Comparison of ENCODE assay signal across 1 cellular context in the genomic region with DNA sequence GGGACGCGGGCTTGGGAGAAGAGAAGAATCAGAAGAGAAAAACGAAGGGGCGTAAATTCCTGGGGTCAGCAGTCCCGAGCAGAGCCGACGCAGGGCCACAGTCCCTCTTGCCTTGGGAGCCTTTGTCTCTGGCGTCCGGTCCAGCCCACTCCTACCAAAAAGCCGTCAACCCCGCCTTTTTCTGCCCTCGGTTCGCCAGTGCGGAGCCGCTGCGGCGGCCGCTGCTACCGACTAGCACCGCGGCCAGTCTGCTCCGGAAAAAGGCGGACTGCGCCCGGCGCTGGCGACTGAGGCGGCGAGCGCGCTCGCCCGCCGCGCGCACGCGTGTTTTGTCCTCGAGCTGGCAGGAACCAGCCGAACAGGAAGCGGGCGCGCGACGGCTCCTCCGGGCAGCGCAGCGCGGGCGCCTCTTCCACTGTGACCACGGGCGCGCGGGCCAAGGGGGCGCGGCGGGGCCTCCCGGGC.
TF ChIP-seq lines count a peak whose summit lies in the region.

No MANE protein-coding gene starts in this region.

TF ChIP-seq in SK-N-SH treated with all-trans-retinoic acid at 6 μM for 48 hours, 23 proteins besides CTCF, POLR2A, EP300 and RAD21 (continued from another document):
- TF ChIP-seq, protein P1, sequence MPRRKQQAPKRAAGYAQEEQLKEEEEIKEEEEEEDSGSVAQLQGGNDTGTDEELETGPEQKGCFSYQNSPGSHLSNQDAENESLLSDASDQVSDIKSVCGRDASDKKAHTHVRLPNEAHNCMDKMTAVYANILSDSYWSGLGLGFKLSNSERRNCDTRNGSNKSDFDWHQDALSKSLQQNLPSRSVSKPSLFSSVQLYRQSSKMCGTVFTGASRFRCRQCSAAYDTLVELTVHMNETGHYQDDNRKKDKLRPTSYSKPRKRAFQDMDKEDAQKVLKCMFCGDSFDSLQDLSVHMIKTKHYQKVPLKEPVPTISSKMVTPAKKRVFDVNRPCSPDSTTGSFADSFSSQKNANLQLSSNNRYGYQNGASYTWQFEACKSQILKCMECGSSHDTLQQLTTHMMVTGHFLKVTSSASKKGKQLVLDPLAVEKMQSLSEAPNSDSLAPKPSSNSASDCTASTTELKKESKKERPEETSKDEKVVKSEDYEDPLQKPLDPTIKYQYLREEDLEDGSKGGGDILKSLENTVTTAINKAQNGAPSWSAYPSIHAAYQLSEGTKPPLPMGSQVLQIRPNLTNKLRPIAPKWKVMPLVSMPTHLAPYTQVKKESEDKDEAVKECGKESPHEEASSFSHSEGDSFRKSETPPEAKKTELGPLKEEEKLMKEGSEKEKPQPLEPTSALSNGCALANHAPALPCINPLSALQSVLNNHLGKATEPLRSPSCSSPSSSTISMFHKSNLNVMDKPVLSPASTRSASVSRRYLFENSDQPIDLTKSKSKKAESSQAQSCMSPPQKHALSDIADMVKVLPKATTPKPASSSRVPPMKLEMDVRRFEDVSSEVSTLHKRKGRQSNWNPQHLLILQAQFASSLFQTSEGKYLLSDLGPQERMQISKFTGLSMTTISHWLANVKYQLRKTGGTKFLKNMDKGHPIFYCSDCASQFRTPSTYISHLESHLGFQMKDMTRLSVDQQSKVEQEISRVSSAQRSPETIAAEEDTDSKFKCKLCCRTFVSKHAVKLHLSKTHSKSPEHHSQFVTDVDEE (CRISPR knock-in tag; IDR thresholded peaks at IDR 0.05) = 0 out of 2 replicates have a peak, but pooled peaks have one; percentile 7
